In the genomic region with DNA sequence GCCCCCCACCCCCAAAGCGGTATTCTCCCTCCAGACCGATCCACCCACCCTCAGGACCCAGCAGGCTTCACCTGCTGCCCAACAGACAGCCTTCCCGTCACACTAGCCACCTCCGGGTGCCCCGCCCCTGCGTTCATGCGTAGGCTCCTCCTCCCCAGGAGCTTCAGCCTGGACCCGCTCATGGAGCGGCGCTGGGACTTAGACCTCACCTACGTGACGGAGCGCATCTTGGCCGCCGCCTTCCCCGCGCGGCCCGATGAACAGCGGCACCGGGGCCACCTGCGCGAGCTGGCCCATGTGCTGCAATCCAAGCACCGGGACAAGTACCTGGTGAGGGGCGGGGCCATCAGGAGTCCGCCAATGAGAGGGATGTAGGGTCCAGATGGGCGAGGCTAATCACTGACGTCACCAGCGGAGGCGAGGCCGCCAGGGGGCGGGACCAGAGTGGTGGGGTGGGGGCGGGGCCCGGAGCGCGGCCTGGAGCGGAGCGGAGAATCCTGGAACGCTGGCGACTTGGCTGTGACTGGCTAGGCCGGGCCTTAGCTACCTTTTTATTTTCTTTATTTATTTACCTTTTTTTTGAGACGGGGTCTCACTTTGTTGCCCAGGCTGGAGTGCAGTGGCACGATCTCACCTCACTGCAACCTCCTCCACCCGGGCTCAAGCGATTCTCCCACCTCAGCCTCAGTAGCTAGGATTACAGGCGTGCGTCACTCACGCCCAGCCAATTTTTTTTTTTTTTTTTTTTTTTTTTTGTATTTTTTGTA, we compare ENCODE assay signal across 1 cellular context.
TF ChIP-seq lines count a peak whose summit lies in the region.

No MANE protein-coding gene starts in this region.

TF ChIP-seq in K562, 482 proteins besides CTCF, POLR2A, EP300 and RAD21 (continued from another document):
- TF ChIP-seq, protein P1, sequence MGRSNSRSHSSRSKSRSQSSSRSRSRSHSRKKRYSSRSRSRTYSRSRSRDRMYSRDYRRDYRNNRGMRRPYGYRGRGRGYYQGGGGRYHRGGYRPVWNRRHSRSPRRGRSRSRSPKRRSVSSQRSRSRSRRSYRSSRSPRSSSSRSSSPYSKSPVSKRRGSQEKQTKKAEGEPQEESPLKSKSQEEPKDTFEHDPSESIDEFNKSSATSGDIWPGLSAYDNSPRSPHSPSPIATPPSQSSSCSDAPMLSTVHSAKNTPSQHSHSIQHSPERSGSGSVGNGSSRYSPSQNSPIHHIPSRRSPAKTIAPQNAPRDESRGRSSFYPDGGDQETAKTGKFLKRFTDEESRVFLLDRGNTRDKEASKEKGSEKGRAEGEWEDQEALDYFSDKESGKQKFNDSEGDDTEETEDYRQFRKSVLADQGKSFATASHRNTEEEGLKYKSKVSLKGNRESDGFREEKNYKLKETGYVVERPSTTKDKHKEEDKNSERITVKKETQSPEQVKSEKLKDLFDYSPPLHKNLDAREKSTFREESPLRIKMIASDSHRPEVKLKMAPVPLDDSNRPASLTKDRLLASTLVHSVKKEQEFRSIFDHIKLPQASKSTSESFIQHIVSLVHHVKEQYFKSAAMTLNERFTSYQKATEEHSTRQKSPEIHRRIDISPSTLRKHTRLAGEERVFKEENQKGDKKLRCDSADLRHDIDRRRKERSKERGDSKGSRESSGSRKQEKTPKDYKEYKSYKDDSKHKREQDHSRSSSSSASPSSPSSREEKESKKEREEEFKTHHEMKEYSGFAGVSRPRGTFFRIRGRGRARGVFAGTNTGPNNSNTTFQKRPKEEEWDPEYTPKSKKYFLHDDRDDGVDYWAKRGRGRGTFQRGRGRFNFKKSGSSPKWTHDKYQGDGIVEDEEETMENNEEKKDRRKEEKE (IDR thresholded peaks at IDR 0.05; ENCODE audit: borderline replicate concordance in 1 of 2, control insufficient read depth in 1 of 2, low read depth in 2 of 2, low read length in 1 of 2): no peak
- TF ChIP-seq SP1 (CRISPR knock-in tag; IDR thresholded peaks at IDR 0.05) (peak; percentile 89), FIP1L1 (IDR thresholded peaks at IDR 0.05; ENCODE audit: low read depth, low read length, poor library complexity, severe bottlenecking) (no peak), ARHGAP35 (IDR thresholded peaks at IDR 0.05; ENCODE audit: partially characterized antibody) (no peak), SIN3A (IDR thresholded peaks at IDR 0.05; ENCODE audit: borderline replicate concordance in 2 of 2, control insufficient read depth in 1 of 2, low read depth in 2 of 2, low read length in 2 of 2) (0 out of 4 replicates have a peak, but pooled peaks have one; percentile 17 to 40), ZFX (CRISPR knock-in tag; IDR thresholded peaks at IDR 0.05) (peak; percentile 74), ZFPM2 (CRISPR knock-in tag; IDR thresholded peaks at IDR 0.05) (no peak), RBM22 (IDR thresholded peaks at IDR 0.05; ENCODE audit: low read depth, low read length, poor library complexity, severe bottlenecking) (no peak), ZNF165 (CRISPR knock-in tag; IDR thresholded peaks at IDR 0.05; ENCODE audit: borderline replicate concordance) (no peak), BACH1 (tag; IDR thresholded peaks at IDR 0.05) (no peak), ZNF133 (CRISPR knock-in tag; IDR thresholded peaks at IDR 0.05) (no peak), COPS2 (conservative IDR thresholded peaks at IDR 0.05) (no peak), MTF1 (CRISPR knock-in tag; IDR thresholded peaks at IDR 0.05; ENCODE audit: borderline replicate concordance) (no peak), TSC22D4 (tag; IDR thresholded peaks at IDR 0.05) (no peak), PHTF2 (CRISPR knock-in tag; IDR thresholded peaks at IDR 0.05) (no peak), TEAD2 (tag; IDR thresholded peaks at IDR 0.05) (no peak), ELF1 (tag; IDR thresholded peaks at IDR 0.05) (no peak), ZNF12 (CRISPR knock-in tag; IDR thresholded peaks at IDR 0.05) (no peak), ETS2 (tag; IDR thresholded peaks at IDR 0.05; ENCODE audit: borderline replicate concordance, poor library complexity, severe bottlenecking) (no peak), EGR1 (conservative IDR thresholded peaks at IDR 0.05) (peak; percentile 46), TRIM28 (IDR thresholded peaks at IDR 0.05) (no peak), FOXA3 (CRISPR knock-in tag; conservative IDR thresholded peaks at IDR 0.05 in 1 of 2, IDR thresholded peaks at IDR 0.05 in 1 of 2) (no peak), HCFC1 (IDR thresholded peaks at IDR 0.05; ENCODE audit: low read depth, low read length) (no peak), GABPB1 (CRISPR knock-in tag; IDR thresholded peaks at IDR 0.05) (0 out of 2 replicates have a peak, but pooled peaks have one; percentile 49), SP2 (IDR thresholded peaks at IDR 0.05; ENCODE audit: extremely low read depth, low read depth, low read length, poor library complexity, severe bottlenecking) (no peak)
- TF ChIP-seq, protein P2, sequence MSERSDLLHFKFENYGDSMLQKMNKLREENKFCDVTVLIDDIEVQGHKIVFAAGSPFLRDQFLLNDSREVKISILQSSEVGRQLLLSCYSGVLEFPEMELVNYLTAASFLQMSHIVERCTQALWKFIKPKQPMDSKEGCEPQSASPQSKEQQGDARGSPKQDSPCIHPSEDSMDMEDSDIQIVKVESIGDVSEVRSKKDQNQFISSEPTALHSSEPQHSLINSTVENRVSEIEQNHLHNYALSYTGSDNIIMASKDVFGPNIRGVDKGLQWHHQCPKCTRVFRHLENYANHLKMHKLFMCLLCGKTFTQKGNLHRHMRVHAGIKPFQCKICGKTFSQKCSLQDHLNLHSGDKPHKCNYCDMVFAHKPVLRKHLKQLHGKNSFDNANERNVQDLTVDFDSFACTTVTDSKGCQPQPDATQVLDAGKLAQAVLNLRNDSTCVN (CRISPR knock-in tag; IDR thresholded peaks at IDR 0.05): no peak
- TF ChIP-seq, protein P3, sequence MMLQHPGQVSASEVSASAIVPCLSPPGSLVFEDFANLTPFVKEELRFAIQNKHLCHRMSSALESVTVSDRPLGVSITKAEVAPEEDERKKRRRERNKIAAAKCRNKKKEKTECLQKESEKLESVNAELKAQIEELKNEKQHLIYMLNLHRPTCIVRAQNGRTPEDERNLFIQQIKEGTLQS (IDR thresholded peaks at IDR 0.05): peak; percentile 91
- TF ChIP-seq, protein P3 (CRISPR knock-in tag; conservative IDR thresholded peaks at IDR 0.05): no peak
- TF ChIP-seq, protein P4, sequence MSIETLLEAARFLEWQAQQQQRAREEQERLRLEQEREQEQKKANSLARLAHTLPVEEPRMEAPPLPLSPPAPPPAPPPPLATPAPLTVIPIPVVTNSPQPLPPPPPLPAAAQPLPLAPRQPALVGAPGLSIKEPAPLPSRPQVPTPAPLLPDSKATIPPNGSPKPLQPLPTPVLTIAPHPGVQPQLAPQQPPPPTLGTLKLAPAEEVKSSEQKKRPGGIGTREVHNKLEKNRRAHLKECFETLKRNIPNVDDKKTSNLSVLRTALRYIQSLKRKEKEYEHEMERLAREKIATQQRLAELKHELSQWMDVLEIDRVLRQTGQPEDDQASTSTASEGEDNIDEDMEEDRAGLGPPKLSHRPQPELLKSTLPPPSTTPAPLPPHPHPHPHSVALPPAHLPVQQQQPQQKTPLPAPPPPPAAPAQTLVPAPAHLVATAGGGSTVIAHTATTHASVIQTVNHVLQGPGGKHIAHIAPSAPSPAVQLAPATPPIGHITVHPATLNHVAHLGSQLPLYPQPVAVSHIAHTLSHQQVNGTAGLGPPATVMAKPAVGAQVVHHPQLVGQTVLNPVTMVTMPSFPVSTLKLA (conservative IDR thresholded peaks at IDR 0.05): peak; percentile 86 to 93
- TF ChIP-seq, protein P5, sequence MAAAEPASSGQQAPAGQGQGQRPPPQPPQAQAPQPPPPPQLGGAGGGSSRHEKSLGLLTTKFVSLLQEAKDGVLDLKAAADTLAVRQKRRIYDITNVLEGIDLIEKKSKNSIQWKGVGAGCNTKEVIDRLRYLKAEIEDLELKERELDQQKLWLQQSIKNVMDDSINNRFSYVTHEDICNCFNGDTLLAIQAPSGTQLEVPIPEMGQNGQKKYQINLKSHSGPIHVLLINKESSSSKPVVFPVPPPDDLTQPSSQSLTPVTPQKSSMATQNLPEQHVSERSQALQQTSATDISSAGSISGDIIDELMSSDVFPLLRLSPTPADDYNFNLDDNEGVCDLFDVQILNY (CRISPR knock-in tag; IDR thresholded peaks at IDR 0.05): no peak
TF ChIP-seq in K562: peak in this region for 60.
